1 cellular context compared by ENCODE assay signal in genomic region chr11:116145187-116145865, GRCh38.
TF ChIP-seq lines count a peak whose summit lies in the region.

No MANE protein-coding gene starts in this region.

TF ChIP-seq in WTC11, 78 proteins besides CTCF, POLR2A, EP300 and RAD21 (continued from another document):
- no peak for TF ChIP-seq ZNF317 (CRISPR knock-in tag; IDR thresholded peaks at IDR 0.05; ENCODE audit: borderline replicate concordance, low read depth)
- no peak for TF ChIP-seq ATF3 (CRISPR knock-in tag; conservative IDR thresholded peaks at IDR 0.05)
- TF ChIP-seq HMGA2 (CRISPR knock-in tag; IDR thresholded peaks at IDR 0.05): no peak
- no peak for TF ChIP-seq GRHL2 (CRISPR knock-in tag; IDR thresholded peaks at IDR 0.05; ENCODE audit: insufficient replicate concordance, severe bottlenecking)
- TF ChIP-seq FOXP1 (CRISPR knock-in tag; IDR thresholded peaks at IDR 0.05; ENCODE audit: borderline replicate concordance): no peak
- TF ChIP-seq TP53 (CRISPR knock-in tag; IDR thresholded peaks at IDR 0.05): no peak
- TF ChIP-seq TCF7 (CRISPR knock-in tag; IDR thresholded peaks at IDR 0.05; ENCODE audit: low read depth): no peak
